ENCODE assay signal across 8 cellular contexts in the genomic region with DNA sequence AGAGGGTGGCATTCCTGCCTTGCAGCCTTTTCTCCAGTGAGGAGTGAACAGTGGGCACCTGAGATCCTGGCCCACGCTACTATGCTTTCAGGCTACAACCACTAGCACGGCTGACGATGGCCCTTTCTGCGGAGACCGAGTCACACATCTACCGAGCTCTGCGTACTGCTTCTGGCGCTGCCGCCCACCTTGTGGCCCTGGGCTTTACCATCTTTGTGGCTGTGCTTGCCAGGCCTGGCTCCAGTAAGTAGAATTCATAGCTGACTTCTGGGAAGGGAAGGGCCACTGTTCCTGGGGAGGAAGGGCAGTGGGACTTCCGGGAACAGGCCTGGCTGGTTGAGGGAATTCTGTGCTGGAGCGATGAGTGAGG. TPM values are rescaled to one million over a fixed set of nuclear protein-coding genes. Genes with fewer than 3 reads are reported as not detected.
A peak's percentile ranks its signal among the peaks of the same experiment; 100 is the strongest.
DNase-seq lines count a peak whose midpoint lies in the region; ATAC-seq and TF ChIP-seq lines count a peak whose summit lies in the region.

No MANE protein-coding gene starts in this region.

- H3K27me3 ChIP-seq in stomach, result no peaks in the 10 kb centered on the region

- peak overlapping the region; percentile 97 for H3K27ac Mint-ChIP-seq in activated T-helper 17 cell treated with anti-CD3 and anti-CD28 coated beads, Interleukin-2, amount 50 U/mL, for 72 hours

- intact Hi-C loops in stomach (cut with DNase I; ENCODE audit: low total_unique reads), result no loop called here

- H3K27me3 Mint-ChIP-seq in activated T-helper 17 cell treated with anti-CD3 and anti-CD28 coated beads, Interleukin-2, amount 50 U/mL, for 72 hours, result no peaks in the 10 kb centered on the region

- no peak for TF ChIP-seq CTCF in stomach (IDR thresholded peaks at IDR 0.05)

- peaks cover 15% of the 10 kb centered on the region for H3K4me1 Mint-ChIP-seq in activated T-helper 17 cell treated with anti-CD3 and anti-CD28 coated beads, Interleukin-2, amount 50 U/mL, for 72 hours

- H3K9me3 ChIP-seq in iPS-18c (ENCODE audit: control insufficient read depth, insufficient read depth, low read length) (no peaks in the 10 kb centered on the region), stomach (no peaks in the 10 kb centered on the region)

- no peaks in the 10 kb centered on the region for H3K9me3 Mint-ChIP-seq in activated T-helper 17 cell treated with anti-CD3 and anti-CD28 coated beads, Interleukin-2, amount 50 U/mL, for 72 hours

- TF ChIP-seq POLR2A in stomach (IDR thresholded peaks at IDR 0.05), result no peak

- peak overlapping the region; percentile 90 to 97 (median 92) for H3K27ac ChIP-seq in stomach

- TF ChIP-seq EP300 in stomach (IDR thresholded peaks at IDR 0.05), result no peak

- H3K36me3 ChIP-seq in stomach, result peaks cover 41 to 57% (median 52%) of the 10 kb centered on the region in 4 donors

- H3K36me3 Mint-ChIP-seq in activated T-helper 17 cell treated with anti-CD3 and anti-CD28 coated beads, Interleukin-2, amount 50 U/mL, for 72 hours (ENCODE audit: low read depth), result peaks cover 87% of the 10 kb centered on the region

- ATAC-seq in activated T-helper 17 cell treated with anti-CD3 and anti-CD28 coated beads, Interleukin-2, amount 50 U/mL, for 72 hours (replicated peaks), result peak; percentile 9
- no peak for ATAC-seq in GM21367 (IDR thresholded peaks at IDR 0.05; ENCODE audit: unreplicated experiment)

- peak overlapping the region; percentile 98 for H3K4me3 Mint-ChIP-seq in activated T-helper 17 cell treated with anti-CD3 and anti-CD28 coated beads, Interleukin-2, amount 50 U/mL, for 72 hours

- DNase-seq in NCI-H345 (lab: John Stamatoyannopoulos, UW) (peak; percentile 23), NCI-H345 treated with DMSO at 0.1 percent for 48 hours (lab: John Stamatoyannopoulos, UW; ENCODE audit: unreplicated experiment) (no peak), stomach (no peak), LoVo (ENCODE audit: low spot score) (no peak), A172 (ENCODE audit: low spot score) (no peak)

- 20 to 46% (median 23%) methylated on average over 11 of the region's 11 CpGs for WGBS in stomach, 5 donors

- H3K4me3 ChIP-seq in iPS-18c (ENCODE audit: insufficient read depth, low read depth, low read length) (peak overlapping the region; percentile 95), stomach (peak overlapping the region; percentile 59 to 77 (median 70))

- H3K4me1 ChIP-seq in stomach, result peaks cover 40 to 91% (median 76%) of the 10 kb centered on the region in 4 donors

RNA-seq across cellular contexts. Expression of a gene that starts 0.6 kb away (rescaled TPM):
- 10 to 100 TPM; 35.6 to 40.8 TPM for total RNA-seq in activated T-helper 17 cell treated with anti-CD3 and anti-CD28 coated beads, Interleukin-2, amount 50 U/mL, for 72 hours
- total RNA-seq in stomach, result 10 to 100 TPM in 2 of 5 donors, 1 to 10 TPM in 2, not detected in 1; 6.1 to 16.3 (median 10.3) TPM
- polyA plus RNA-seq in stomach, result 10 to 100 TPM; 10.4 to 26.1 (median 17.4) TPM
- 46.9 and 53.7 TPM in 2 replicates for total RNA-seq in A172 (2014; rRNA removed; shearing (Covaris generic))

RNA-seq across cellular contexts. Expression of a gene that starts 0.7 kb away (rescaled TPM):
- 10 to 100 TPM; 50.2 to 96.5 TPM for total RNA-seq in activated T-helper 17 cell treated with anti-CD3 and anti-CD28 coated beads, Interleukin-2, amount 50 U/mL, for 72 hours
- total RNA-seq in stomach, result 10 to 100 TPM in 3 of 5 donors, 1 to 10 TPM in 2; 4.5 to 75.0 (median 13.0) TPM
- 10 to 100 TPM; 20.8 to 27.6 (median 27.0) TPM for polyA plus RNA-seq in stomach
- total RNA-seq in A172 (2014; rRNA removed; shearing (Covaris generic)), result 23.1 and 24.8 TPM in 2 replicates

RNA-seq across cellular contexts. Expression of a gene that starts 5.8 kb away (rescaled TPM):
- total RNA-seq in activated T-helper 17 cell treated with anti-CD3 and anti-CD28 coated beads, Interleukin-2, amount 50 U/mL, for 72 hours, result 10 to 100 TPM in 1 of 2 donors, 1 to 10 TPM in 1; 3.9 to 10.9 TPM
- total RNA-seq in stomach, result 10 to 100 TPM in 1 of 5 donors, under 1 TPM in 3, not detected in 1; 0.87 to 61.4 (median 0.91) TPM
- polyA plus RNA-seq in stomach, result 1 to 10 TPM in 2 of 3 donors, under 1 TPM in 1; 0.87 to 3.7 (median 1.2) TPM
- 0.09 and 0.62 TPM in 2 replicates for total RNA-seq in A172 (2014; rRNA removed; shearing (Covaris generic))

RNA-seq across cellular contexts. Expression of a gene that starts 8.0 kb away (rescaled TPM):
- 10 to 100 TPM; 14.3 to 21.9 TPM for total RNA-seq in activated T-helper 17 cell treated with anti-CD3 and anti-CD28 coated beads, Interleukin-2, amount 50 U/mL, for 72 hours
- total RNA-seq in stomach, result 100 to 1,000 TPM in 1 of 5 donors, 10 to 100 TPM in 4; 25.0 to 128 (median 27.4) TPM
- 10 to 100 TPM; 14.6 to 27.7 (median 14.7) TPM for polyA plus RNA-seq in stomach
- 57.3 and 58.9 TPM in 2 replicates for total RNA-seq in A172 (2014; rRNA removed; shearing (Covaris generic))

RNA-seq across cellular contexts. Expression of a gene that starts 10.7 kb away (rescaled TPM):
- total RNA-seq in activated T-helper 17 cell treated with anti-CD3 and anti-CD28 coated beads, Interleukin-2, amount 50 U/mL, for 72 hours, result 100 to 1,000 TPM in 1 of 2 donors, 10 to 100 TPM in 1; 85.8 to 139 TPM
- total RNA-seq in stomach, result 10 to 100 TPM; 16.5 to 33.2 (median 22.6) TPM
- 10 to 100 TPM; 27.8 to 37.3 (median 29.6) TPM for polyA plus RNA-seq in stomach
- total RNA-seq in A172 (2014; rRNA removed; shearing (Covaris generic)), result 12.9 and 16.9 TPM in 2 replicates
